Comparison of ENCODE assay signal across 8 cellular contexts in genomic region chr2:72916743-72917137, GRCh38. TPM values are rescaled to one million over a fixed set of nuclear protein-coding genes. Genes with fewer than 3 reads are reported as not detected.
DNase-seq lines count a peak whose midpoint lies in the region; ATAC-seq, FAIRE-seq and TF ChIP-seq lines count a peak whose summit lies in the region.

No MANE protein-coding gene starts in this region.

- DNase-seq in COLO668 (lab: John Stamatoyannopoulos, UW; ENCODE audit: unreplicated experiment), result peak; percentile 55
- no peak for DNase-seq in HCT116 (ENCODE audit: low read depth, low spot score)
- DNase-seq in mesothelial cell of epicardium (ENCODE audit: low spot score in 2 of 2, unreplicated experiment in 2 of 2), result peak in 1 of 2 experiments; percentile 44
- no peak for DNase-seq in HTR-8/SVneo (ENCODE audit: insufficient read length, low spot score)
- no peak for DNase-seq in kidney glomerular epithelial cell (lab: John Stamatoyannopoulos, UW)

- no peaks in the 10 kb centered on the region for H3K36me3 Mint-ChIP-seq in activated naive CD8-positive, alpha-beta T cell
- no peaks in the 10 kb centered on the region for H3K36me3 Mint-ChIP-seq in mesothelial cell of epicardium

- no peak for FAIRE-seq in HTR-8/SVneo (lab: Jason Lieb, UNC)

- H3K79me2 ChIP-seq in HCT116 (ENCODE audit: insufficient read depth, low read length), result no peaks in the 10 kb centered on the region

- H3K9me3 Mint-ChIP-seq in activated naive CD8-positive, alpha-beta T cell (ENCODE audit: low read depth), result no peaks in the 10 kb centered on the region
- H3K9me3 Mint-ChIP-seq in mesothelial cell of epicardium, result no peaks in the 10 kb centered on the region

- ATAC-seq in HCT116, result peak; percentile 20
- ATAC-seq in GM21529 (IDR thresholded peaks at IDR 0.05; ENCODE audit: unreplicated experiment), result no peak
- ATAC-seq in HG02973 (IDR thresholded peaks at IDR 0.05; ENCODE audit: unreplicated experiment), result no peak

- no peaks in the 10 kb centered on the region for H3K9me3 ChIP-seq in HCT116 (ENCODE audit: control insufficient read depth in 1 of 2, insufficient read depth in 1 of 2, low read depth in 1 of 2, low read length in 2 of 2)

- no peak for TF ChIP-seq POLR2A in HCT116 (IDR thresholded peaks at IDR 0.05; ENCODE audit: borderline replicate concordance, extremely low read depth, insufficient read depth, insufficient read length)

- H3K4me3 Mint-ChIP-seq in activated naive CD8-positive, alpha-beta T cell, result peak overlapping the region; percentile 81
- peak overlapping the region; percentile 68 for H3K4me3 Mint-ChIP-seq in mesothelial cell of epicardium

- peak overlapping the region; percentile 45; the same call in 1 of the 2 replicates for H3K27ac ChIP-seq in HCT116 (ENCODE audit: low read depth, low read length)

- TF ChIP-seq RAD21 in HCT116 (IDR thresholded peaks at IDR 0.05; ENCODE audit: low read depth), result no peak

- BruUV-seq in HCT116 (replicated peaks; lab: Mats Ljungman, UMichigan), result no TSS peak

- peaks cover 6% of the 10 kb centered on the region; the same call in 1 of the 2 replicates for H3K27me3 ChIP-seq in HCT116 (ENCODE audit: insufficient read depth, low read length)

- H3K9me2 ChIP-seq in HCT116 (ENCODE audit: insufficient read depth), result no peaks in the 10 kb centered on the region

- H3K4me3 ChIP-seq in HCT116 (replicated peaks in 1 of 2; ENCODE audit: low read depth in 1 of 2, low read length in 2 of 2), result peak overlapping the region; percentile 53 to 55

- H3K9ac ChIP-seq in HCT116 (ENCODE audit: low read length), result peak overlapping the region; percentile 45

- peaks cover 34% of the 10 kb centered on the region for H3K4me1 Mint-ChIP-seq in activated naive CD8-positive, alpha-beta T cell (ENCODE audit: low read depth)
- peaks cover 19% of the 10 kb centered on the region for H3K4me1 Mint-ChIP-seq in mesothelial cell of epicardium

- RAD21 ChIA-PET in HCT116 (lab: Charles Lee; ENCODE audit: low non-redundant PET in 1 of 2, low total read pairs in 2 of 2, uncharacterized antibody in 2 of 2, unreplicated experiment in 2 of 2), result no interaction called here

- peaks cover 50% of the 10 kb centered on the region for H3K27me3 Mint-ChIP-seq in activated naive CD8-positive, alpha-beta T cell
- peaks cover 89% of the 10 kb centered on the region for H3K27me3 Mint-ChIP-seq in mesothelial cell of epicardium (ENCODE audit: low read depth)

- TF ChIP-seq CTCF in HCT116 (IDR thresholded peaks at IDR 0.05 in 2 of 3, conservative IDR thresholded peaks at IDR 0.05 in 1 of 3; ENCODE audit: borderline replicate concordance in 1 of 3, insufficient read depth in 1 of 3, low read depth in 2 of 3, low read length in 2 of 3) (no peak), mesothelial cell of epicardium (IDR thresholded peaks at IDR 0.05; ENCODE audit: unreplicated experiment) (no peak)

- H3K27ac Mint-ChIP-seq in activated naive CD8-positive, alpha-beta T cell, result no peak overlapping the region
- no peak overlapping the region for H3K27ac Mint-ChIP-seq in mesothelial cell of epicardium

- no peaks in the 10 kb centered on the region for H3K36me3 ChIP-seq in HCT116 (ENCODE audit: control insufficient read depth in 1 of 2, insufficient read depth in 2 of 2, low read length in 2 of 2)

- CTCF ChIA-PET in HCT116 (lab: Charles Lee), result interaction anchor here (1.0 to 1.3 kb wide), 2 partner anchors 24 to 29 kb away, joined by 4 to 6 read pairs; partner anchors contain the start of gene SPR

- peaks cover 12 to 28% of the 10 kb centered on the region in 2 experiments for H3K4me1 ChIP-seq in HCT116 (ENCODE audit: control insufficient read depth in 1 of 2, insufficient read depth in 2 of 2, low read length in 2 of 2)

- intact Hi-C loops in HCT116 (cut with micrococcal nuclease), result loop anchor here (2.0 kb wide), 1 partner anchor 30 kb away; the partner anchor contains the start of gene SPR

- peak overlapping the region; percentile 65 for H2AFZ ChIP-seq in HCT116 (ENCODE audit: low read depth, low read length, poor library complexity, severe bottlenecking)

- peak overlapping the region; percentile 77 for H3K4me2 ChIP-seq in HCT116 (ENCODE audit: low read length)

- POLR2A ChIA-PET in HCT116 (lab: Charles Lee), result no interaction called here

- no peaks in the 10 kb centered on the region for H4K20me1 ChIP-seq in HCT116 (ENCODE audit: insufficient read depth)

TF ChIP-seq in HCT116, 20 proteins besides CTCF, POLR2A, EP300 and RAD21:
- TF ChIP-seq ZNF274 (IDR thresholded peaks at IDR 0.05; ENCODE audit: low read depth, low read length) (no peak), SRF (IDR thresholded peaks at IDR 0.05; ENCODE audit: low read depth) (no peak), REST (IDR thresholded peaks at IDR 0.05; ENCODE audit: low read depth) (no peak), CEBPB (IDR thresholded peaks at IDR 0.05; ENCODE audit: low read depth) (no peak), ELF1 (IDR thresholded peaks at IDR 0.05; ENCODE audit: borderline replicate concordance, low read depth) (no peak), ZFX (IDR thresholded peaks at IDR 0.05) (no peak), ATF3 (IDR thresholded peaks at IDR 0.05) (no peak), CBX3 (IDR thresholded peaks at IDR 0.05; ENCODE audit: low read depth) (no peak), EGR1 (IDR thresholded peaks at IDR 0.05; ENCODE audit: low read depth) (no peak)

RNA-seq across cellular contexts. Expression of gene EMX1, which starts 0.6 kb away (rescaled TPM):
- total RNA-seq in HCT116 (2021; ENCODE audit: unreplicated experiment), result 3.1 TPM
- 0.87 and 0.98 TPM in 2 replicates for polyA plus RNA-seq in HCT116 (2012)
- 0.09 TPM in 2 of 3 replicates, not detected in the other for total RNA-seq in mesothelial cell of epicardium

RNA-seq across cellular contexts. Expression of gene SPR, which starts 29.5 kb away (rescaled TPM):
- total RNA-seq in HCT116 (2021; ENCODE audit: unreplicated experiment) (66.9 TPM), mesothelial cell of epicardium (11.4 to 13.8 TPM (median 12.5 TPM) in 3 replicates)
- 50.7 and 52.4 TPM in 2 replicates for polyA plus RNA-seq in HCT116 (2012)
